Comparison of ENCODE assay signal across 13 cellular contexts in genomic region chr2:222973237-222973636, GRCh38.
"Had no signal": no experiment of that assay in that cellular context is flagged by ENCODE, and none has a peak within 500 bp of the region (broad histone marks: within the 10 kb centered on the region; RNA-seq: fewer than 3 reads in every experiment).

No MANE protein-coding gene starts in this region.

- H3K27me3 ChIP-seq: right lobe of liver, transverse colon had no signal

- H3K4me3 ChIP-seq: right lobe of liver, transverse colon had no signal

- H3K36me3 ChIP-seq: right lobe of liver, transverse colon, WERI-Rb-1 had no signal

- DNase-seq: activated CD4-positive, alpha-beta memory T cell treated with anti-CD3 and anti-CD28 coated beads, Interleukin-2, amount 10 ng/mL, durations not matched to agents 7 days and 5 days; activated CD4-positive, alpha-beta T cell treated with anti-CD3 and anti-CD28 coated beads for 36 hours; activated CD8-positive, alpha-beta memory T cell treated with anti-CD3 and anti-CD28 coated beads, Interleukin-2, amount 50 U/mL, for 4 hours; activated naive CD8-positive, alpha-beta T cell treated with anti-CD3 and anti-CD28 coated beads, Interleukin-2, amount 10 ng/mL, durations not matched to agents 7 days and 5 days; activated T-cell treated with anti-CD3 and anti-CD28 coated beads, Interleukin-2, amount 50 U/mL, for 72 hours; anterior cingulate cortex; kidney glomerular epithelial cell; natural killer cell; right lobe of liver; T-helper 9 cell; transverse colon; WERI-Rb-1 had no signal

- H3K4me1 ChIP-seq: right lobe of liver had no signal

- ATAC-seq: activated CD4-positive, alpha-beta T cell treated with anti-CD3 and anti-CD28 coated beads for 36 hours; activated T-cell treated with anti-CD3 and anti-CD28 coated beads, Interleukin-2, amount 50 U/mL, for 72 hours; natural killer cell; right lobe of liver; stimulated activated effector memory CD8-positive, alpha-beta T cell treated with anti-CD3 and anti-CD28 coated beads, Interleukin-12 subunit alpha, Interleukin-12 subunit beta, amount 100 ng/mL, for 72 hours had no signal

- H3K9me3 ChIP-seq: right lobe of liver, transverse colon had no signal

- H3K27ac ChIP-seq: right lobe of liver, transverse colon, WERI-Rb-1 had no signal
